In genomic region chr9:100396769-100397168, GRCh38 we compare ENCODE assay signal across 35 cellular contexts.
"Had no signal": no experiment of that assay in that cellular context is flagged by ENCODE, and none has a peak within 500 bp of the region (broad histone marks: within the 10 kb centered on the region; RNA-seq: fewer than 3 reads in every experiment).

No MANE protein-coding gene starts in this region.

- H3K27me3 ChIP-seq: MG63 had no signal

- H3K9me3 ChIP-seq: MG63 had no signal

- DNase-seq: Kasumi-1, MG63, MM.1S, MV-4-11, NCI-H1048, NCI-H1092, NCI-H1092 treated with DMSO at 0.1 percent for 48 hours, NCI-H1105, NCI-H1105 treated with DMSO at 0.1 percent for 48 hours, NCI-H1417, NCI-H1417 treated with DMSO at 0.1 percent for 48 hours, NCI-H1436, NCI-H1436 treated with DMSO at 0.1 percent for 48 hours, NCI-H146, NCI-H1694, NCI-H1694 treated with DMSO at 0.1 percent for 48 hours, NCI-H187, NCI-H187 treated with DMSO at 0.1 percent for 48 hours, NCI-H1930, NCI-H2029, NCI-H2029 treated with DMSO at 0.1 percent for 48 hours, NCI-H2081, NCI-H2081 treated with DMSO at 0.1 percent for 48 hours, NCI-H2107, NCI-H2171, NCI-H2171 treated with DMSO at 0.1 percent for 48 hours, NCI-H2227 treated with DMSO at 0.1 percent for 48 hours, NCI-H226, NCI-H345, NCI-H446, NCI-H446 treated with DMSO at 0.1 percent for 48 hours, NCI-H510A, NCI-H510A treated with DMSO at 0.1 percent for 48 hours, NCI-H524, NCI-H524 treated with DMSO at 0.1 percent for 48 hours had no signal

- H3K4me3 ChIP-seq: MG63 had no signal

- H3K36me3 ChIP-seq: MG63 had no signal
